22 cellular contexts compared by ENCODE assay signal in the genomic region with DNA sequence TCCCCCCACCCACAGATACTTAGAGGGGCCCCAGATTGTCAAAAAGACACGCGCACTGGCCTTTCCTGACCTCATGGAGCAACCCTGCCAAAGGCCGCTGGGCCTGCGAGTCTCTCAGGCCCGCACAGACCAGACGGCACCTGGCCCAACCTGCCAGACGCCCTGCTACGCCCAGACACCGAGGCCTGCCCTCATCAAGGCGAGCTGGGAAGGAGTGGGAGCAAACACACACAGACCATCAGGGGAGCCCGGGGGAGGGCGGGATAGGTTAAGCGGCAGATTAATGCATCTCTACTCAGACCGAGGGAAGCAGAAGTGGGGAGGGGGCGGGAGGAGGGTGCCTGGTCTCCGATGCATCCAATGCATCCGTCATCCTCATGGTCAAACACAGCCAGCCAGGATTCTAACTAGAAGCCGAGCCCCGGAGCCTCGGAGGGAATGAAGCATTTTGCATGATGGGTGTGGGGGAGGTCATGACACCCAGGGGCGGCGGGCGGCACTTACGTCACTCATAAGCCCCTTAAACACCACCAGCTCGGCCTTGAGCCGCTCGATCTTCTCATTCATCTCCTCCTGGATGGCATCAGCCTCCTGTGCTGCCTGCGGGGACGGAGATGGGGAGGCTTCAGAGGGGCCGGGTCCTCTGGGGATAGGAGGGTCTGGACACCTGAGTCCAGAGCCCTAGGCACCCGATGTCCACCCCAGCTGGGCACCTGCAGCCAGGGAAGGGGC. TPM values are rescaled to one million over a fixed set of nuclear protein-coding genes. Genes with fewer than 3 reads are reported as not detected.
DNase-seq lines count a peak whose midpoint lies in the region; ATAC-seq, FAIRE-seq and TF ChIP-seq lines count a peak whose summit lies in the region.
"Had no signal": no experiment of that assay in that cellular context is flagged by ENCODE, and none has a peak within 500 bp of the region (broad histone marks: within the 10 kb centered on the region; RNA-seq: fewer than 3 reads in every experiment).

No MANE protein-coding gene starts in this region.

- intact Hi-C loops in Right ventricle myocardium inferior (cut with DNase I) = no loop called here
- intact Hi-C loops in cardiac septum (cut with DNase I) = no loop called here
- intact Hi-C loops in K562 (cut with micrococcal nuclease) = loop anchor here (10.0 kb wide), 1 partner anchor 325 kb away; no protein-coding TSS in a partner anchor

- no peaks in the 10 kb centered on the region for H3K36me3 ChIP-seq in K562 (ENCODE audit: control insufficient read depth, insufficient read depth, low read length)

- H3K4me1 ChIP-seq in K562 (replicated peaks in 1 of 2; ENCODE audit: control insufficient read depth in 2 of 2, insufficient read depth in 2 of 2, low read length in 2 of 2) = peaks cover 0 to 8% of the 10 kb centered on the region in 2 experiments; a peak in 1 of 5 replicates

- WGBS in K562 (ENCODE audit: insufficient coverage, low coverage, missing lambda C conversion rate) = 9% methylated on average over 30 of the region's 31 CpGs

- CTCF ChIA-PET in K562 (lab: Yijun Ruan, JAX; ENCODE audit: low intra/inter-chr PET ratio) = no interaction called here

- peaks cover 33% of the 10 kb centered on the region for H3K4me1 Mint-ChIP-seq in stimulated activated effector memory CD8-positive, alpha-beta T cell treated with anti-CD3 and anti-CD28 coated beads, Interleukin-12 subunit alpha, Interleukin-12 subunit beta, amount 100 ng/mL, for 72 hours

- TF ChIP-seq CTCF in K562 (IDR thresholded peaks at IDR 0.05 in 2 of 3, conservative IDR thresholded peaks at IDR 0.05 in 1 of 3; ENCODE audit: insufficient read depth in 2 of 3, low read depth in 1 of 3, low read length in 3 of 3) = no peak

- FAIRE-seq in K562 (lab: Jason Lieb, UNC) = no peak
- FAIRE-seq: A204.1, GM12878, GM18507 had no signal

- H3K9me3 ChIP-seq in K562 (replicated peaks; ENCODE audit: control insufficient read depth, insufficient read depth, low read depth, low read length) = no peaks in the 10 kb centered on the region
- H3K9me3 ChIP-seq: BLaER1 treated with 17β-estradiol and CSF1 and Interleukin-3, amounts not matched to agents 10 nM and 100 nM had no signal

- H3K9me1 ChIP-seq in K562 (ENCODE audit: control insufficient read depth, insufficient read depth, low read length) = no peaks in the 10 kb centered on the region

- H3K36me3 Mint-ChIP-seq in stimulated activated effector memory CD8-positive, alpha-beta T cell treated with anti-CD3 and anti-CD28 coated beads, Interleukin-12 subunit alpha, Interleukin-12 subunit beta, amount 100 ng/mL, for 72 hours = peaks cover 72% of the 10 kb centered on the region

- H2AFZ ChIP-seq in K562 (ENCODE audit: low read depth, low read length) = no peak overlapping the region
- H2AFZ ChIP-seq: GM23338 had no signal

- peak overlapping the region in 1 of 2 experiments; percentile 29; a peak in 1 of 4 replicates for H3K9ac ChIP-seq in K562 (ENCODE audit: insufficient read depth in 1 of 2, low read depth in 2 of 2, low read length in 2 of 2)

- TF ChIP-seq POLR2A in K562 (conservative IDR thresholded peaks at IDR 0.05) = no peak

- no peak for ATAC-seq in Right ventricle myocardium inferior
- ATAC-seq in K562 = no peak
- ATAC-seq in stimulated activated effector memory CD8-positive, alpha-beta T cell treated with anti-CD3 and anti-CD28 coated beads, Interleukin-12 subunit alpha, Interleukin-12 subunit beta, amount 100 ng/mL, for 72 hours = no peak
- ATAC-seq in GM21360 (IDR thresholded peaks at IDR 0.05; ENCODE audit: unreplicated experiment) = no peak
- no peak for ATAC-seq in HG03039 (IDR thresholded peaks at IDR 0.05; ENCODE audit: unreplicated experiment)
- ATAC-seq: GM12878 had no signal

- no peak overlapping the region for H3K27ac ChIP-seq in K562 (ENCODE audit: extremely low read depth, low read depth, low read length)

- H3K4me2 ChIP-seq in K562 (ENCODE audit: insufficient read depth, low read length) = no peak overlapping the region
- H3K4me2 ChIP-seq: BLaER1 treated with 17β-estradiol and CSF1 and Interleukin-3, amounts not matched to agents 10 nM and 100 nM; GM23338 had no signal

- POLR2A ChIA-PET in K562 (lab: Yijun Ruan, JAX) = no interaction called here

- in situ Hi-C loops in K562 (cut with MboI) = no loop called here

- peaks cover 75 to 94% of the 10 kb centered on the region in 2 experiments for H3K27me3 ChIP-seq in K562 (ENCODE audit: control insufficient read depth in 2 of 2, insufficient read depth in 2 of 2, low read length in 2 of 2)
- H3K27me3 ChIP-seq: BLaER1 treated with 17β-estradiol and CSF1 and Interleukin-3, amounts not matched to agents 10 nM and 100 nM had no signal

- H3K9me3 Mint-ChIP-seq in stimulated activated effector memory CD8-positive, alpha-beta T cell treated with anti-CD3 and anti-CD28 coated beads, Interleukin-12 subunit alpha, Interleukin-12 subunit beta, amount 100 ng/mL, for 72 hours = no peaks in the 10 kb centered on the region
- H3K9me3 Mint-ChIP-seq: CD8-positive, alpha-beta memory T cell; GM23338 had no signal

- BruUV-seq in K562 (replicated peaks; lab: Mats Ljungman, UMichigan) = no TSS peak

- peak; percentile 52 for DNase-seq in Right ventricle myocardium inferior (ENCODE audit: missing footprints)
- no peak for DNase-seq in cardiac septum (ENCODE audit: low spot score)
- no peak for DNase-seq in K562 (ENCODE audit: extremely low read depth in 1 of 4, low spot score in 3 of 4)
- DNase-seq in left kidney (ENCODE audit: low read depth, low spot score) = peak; percentile 75
- no peak for DNase-seq in stimulated activated effector memory CD8-positive, alpha-beta T cell treated with anti-CD3 and anti-CD28 coated beads, Interleukin-12 subunit alpha, Interleukin-12 subunit beta, amount 100 ng/mL, for 72 hours (ENCODE audit: low spot score in 2 of 2)
- DNase-seq in D341Med (ENCODE audit: low spot score) = no peak
- DNase-seq: CD8-positive, alpha-beta memory T cell; DMS79 treated with DMSO at 0.1 percent for 48 hours; GDM1; NCI-H1105 treated with DMSO at 0.1 percent for 48 hours; NCI-H187; NCI-H226; NCI-H69 had no signal

- peak overlapping the region; percentile 93 for H3K27ac Mint-ChIP-seq in stimulated activated effector memory CD8-positive, alpha-beta T cell treated with anti-CD3 and anti-CD28 coated beads, Interleukin-12 subunit alpha, Interleukin-12 subunit beta, amount 100 ng/mL, for 72 hours
- H3K27ac Mint-ChIP-seq: GM23338 had no signal

- no peaks in the 10 kb centered on the region for H3K79me2 ChIP-seq in K562 (ENCODE audit: control insufficient read depth, insufficient read depth, low read length)

- no peak for TF ChIP-seq RAD21 in K562 (CRISPR knock-in tag; conservative IDR thresholded peaks at IDR 0.05 in 1 of 2, IDR thresholded peaks at IDR 0.05 in 1 of 2)

- H4K20me1 ChIP-seq in K562 (replicated peaks; ENCODE audit: control insufficient read depth, insufficient read depth, low read length) = peaks cover 19% of the 10 kb centered on the region

- H3K4me3 ChIP-seq in K562 = no peak overlapping the region
- H3K4me3 ChIP-seq: BLaER1 treated with 17β-estradiol and CSF1 and Interleukin-3, amounts not matched to agents 10 nM and 100 nM; GM12878; GM23338 had no signal

- no peak for TF ChIP-seq EP300 in K562 (IDR thresholded peaks at IDR 0.05; ENCODE audit: low read length)

- no peak overlapping the region for H3K4me3 Mint-ChIP-seq in stimulated activated effector memory CD8-positive, alpha-beta T cell treated with anti-CD3 and anti-CD28 coated beads, Interleukin-12 subunit alpha, Interleukin-12 subunit beta, amount 100 ng/mL, for 72 hours
- H3K4me3 Mint-ChIP-seq: CD8-positive, alpha-beta memory T cell; GM23338 had no signal

RNA-seq across cellular contexts. Expression of a gene that starts 17.0 kb away (rescaled TPM):
- total RNA-seq in Right ventricle myocardium inferior (31.2 TPM), cardiac septum (50.3 TPM), K562 (2014; rRNA removed) (27.2 and 28.7 TPM in 2 replicates), K562 (2014; rRNA removed; fragmentation: Illumina TruSeq; extraction: Trizol) (4.8 and 6.7 TPM in 2 replicates), K562 (2015; rRNA removed; fragmentation: Illumina TruSeq; extraction: Trizol) (16.6 and 17.0 TPM in 2 replicates), K562 (2021) (29.2 and 31.4 TPM in 2 replicates)
- total RNA-seq in K562 (2011; cell fraction: chromatin; rRNA removed; ENCODE audit: low replicate concordance) = 11.2 and 40.7 TPM in 2 replicates
- total RNA-seq in K562 (2011; cell fraction: nucleolus; rRNA removed) = 26.5 and 44.0 TPM in 2 replicates
- total RNA-seq in K562 (2011; cell fraction: nucleoplasm; rRNA removed) = 15.6 and 16.3 TPM in 2 replicates
- polyA plus RNA-seq in K562 (2011; rRNA removed) (18.8 and 22.1 TPM in 2 replicates), K562 (2014; fragmentation: Illumina TruSeq; extraction: Trizol) (15.2 and 21.6 TPM in 2 replicates), K562 (2014; fragmentation: Nextera tagmentation; extraction: Ambion mirVana) (under 1 TPM; 0.27 to 0.73 TPM), K562 (2014; rRNA removed) (31.2 and 34.3 TPM in 2 replicates)
- polyA plus RNA-seq in K562 (2011; cell fraction: cytosol; rRNA removed) = 19.8 and 47.1 TPM in 2 replicates
- 30.2 and 60.5 TPM in 2 replicates for polyA plus RNA-seq in K562 (2011; cell fraction: nucleus; rRNA removed)
- polyA plus RNA-seq in K562 (2012) = 27.3 and 32.5 TPM in 2 replicates
- 4.7 and 11.0 TPM in 2 replicates for polyA minus RNA-seq in K562 (2011; rRNA and poly(A)+ RNA removed)
- polyA minus RNA-seq in K562 (2011; cell fraction: cytosol; rRNA and poly(A)+ RNA removed) = 15.9 and 21.1 TPM in 2 replicates
- polyA minus RNA-seq in K562 (2011; cell fraction: nucleus; rRNA and poly(A)+ RNA removed) = 13.7 and 17.0 TPM in 2 replicates

RNA-seq across cellular contexts. Expression of a gene that starts 37.1 kb away (rescaled TPM):
- 5.2 TPM for total RNA-seq in Right ventricle myocardium inferior
- 4.6 TPM for total RNA-seq in cardiac septum
- total RNA-seq in K562 (2011; cell fraction: chromatin; rRNA removed; ENCODE audit: low replicate concordance) = 0.12 TPM in 2 replicates
- 0.13 and 0.17 TPM in 2 replicates for total RNA-seq in K562 (2011; cell fraction: nucleolus; rRNA removed)
- total RNA-seq in K562 (2011; cell fraction: nucleoplasm; rRNA removed) = 0.15 and 0.38 TPM in 2 replicates
- total RNA-seq in K562 (2014; rRNA removed) = 0.32 and 0.37 TPM in 2 replicates
- 0.15 and 0.26 TPM in 2 replicates for total RNA-seq in K562 (2014; rRNA removed; fragmentation: Illumina TruSeq; extraction: Trizol)
- 0.38 and 0.40 TPM in 2 replicates for total RNA-seq in K562 (2015; rRNA removed; fragmentation: Illumina TruSeq; extraction: Trizol)
- total RNA-seq in K562 (2021) = 0.67 and 1.0 TPM in 2 replicates
- polyA plus RNA-seq in K562 (2011; rRNA removed) = 0.20 and 0.49 TPM in 2 replicates
- polyA plus RNA-seq in K562 (2011; cell fraction: cytosol; rRNA removed) = 0.78 and 0.85 TPM in 2 replicates
- polyA plus RNA-seq in K562 (2011; cell fraction: nucleus; rRNA removed) = 0.15 and 0.47 TPM in 2 replicates
- polyA plus RNA-seq in K562 (2012) = 0.81 and 1.1 TPM in 2 replicates
- 0.49 and 0.51 TPM in 2 replicates for polyA plus RNA-seq in K562 (2014; fragmentation: Illumina TruSeq; extraction: Trizol)
- polyA plus RNA-seq in K562 (2014; fragmentation: Nextera tagmentation; extraction: Ambion mirVana) = not detected
- 0.44 and 0.50 TPM in 2 replicates for polyA plus RNA-seq in K562 (2014; rRNA removed)
- polyA minus RNA-seq in K562 (2011; rRNA and poly(A)+ RNA removed) = 0.75 and 0.88 TPM in 2 replicates
- 0.46 and 0.76 TPM in 2 replicates for polyA minus RNA-seq in K562 (2011; cell fraction: cytosol; rRNA and poly(A)+ RNA removed)
- 0.22 and 0.27 TPM in 2 replicates for polyA minus RNA-seq in K562 (2011; cell fraction: nucleus; rRNA and poly(A)+ RNA removed)

RNA-seq across cellular contexts. Expression of a gene that starts 59.9 kb away (rescaled TPM):
- total RNA-seq in Right ventricle myocardium inferior (not detected), cardiac septum (not detected), K562 (2014; rRNA removed) (not detected in 2 replicates), K562 (2014; rRNA removed; fragmentation: Illumina TruSeq; extraction: Trizol) (not detected in 2 replicates), K562 (2015; rRNA removed; fragmentation: Illumina TruSeq; extraction: Trizol) (not detected in 2 replicates), K562 (2021) (not detected in 2 replicates)
- not detected in 2 replicates for total RNA-seq in K562 (2011; cell fraction: chromatin; rRNA removed; ENCODE audit: low replicate concordance)
- not detected in 2 replicates for total RNA-seq in K562 (2011; cell fraction: nucleolus; rRNA removed)
- total RNA-seq in K562 (2011; cell fraction: nucleoplasm; rRNA removed) = not detected in 2 replicates
- polyA plus RNA-seq in K562 (2011; rRNA removed) (not detected in 2 replicates), K562 (2014; fragmentation: Illumina TruSeq; extraction: Trizol) (not detected in 2 replicates), K562 (2014; fragmentation: Nextera tagmentation; extraction: Ambion mirVana) (not detected), K562 (2014; rRNA removed) (not detected in 2 replicates)
- polyA plus RNA-seq in K562 (2011; cell fraction: cytosol; rRNA removed) = 0.03 TPM in 1 of 2 replicates, not detected in the other
- 0.04 TPM in 1 of 2 replicates, not detected in the other for polyA plus RNA-seq in K562 (2011; cell fraction: nucleus; rRNA removed)
- not detected in 2 replicates for polyA plus RNA-seq in K562 (2012)
- not detected in 2 replicates for polyA minus RNA-seq in K562 (2011; rRNA and poly(A)+ RNA removed)
- not detected in 2 replicates for polyA minus RNA-seq in K562 (2011; cell fraction: cytosol; rRNA and poly(A)+ RNA removed)
- polyA minus RNA-seq in K562 (2011; cell fraction: nucleus; rRNA and poly(A)+ RNA removed) = not detected in 2 replicates
- total RNA-seq: CD8-positive, alpha-beta memory T cell; GM12878; GM23338; LHCN-M2; SK-MEL-5 had no signal
- polyA plus RNA-seq: CD8-positive, alpha-beta memory T cell; GM12878; GM23338 had no signal

Comparison
In these comparisons a context has a peak if more than half of its experiments do, and no peak if none do; other contexts are left out.
1. DNase-seq: peak in Right ventricle myocardium inferior (single experiment) and left kidney (single experiment); none in cardiac septum (single experiment), K562 (0 of 4), stimulated activated effector memory CD8-positive, alpha-beta T cell treated with anti-CD3 and anti-CD28 coated beads, Interleukin-12 subunit alpha, Interleukin-12 subunit beta, amount 100 ng/mL, for 72 hours (0 of 2) and D341Med (single experiment).